In the genomic region with DNA sequence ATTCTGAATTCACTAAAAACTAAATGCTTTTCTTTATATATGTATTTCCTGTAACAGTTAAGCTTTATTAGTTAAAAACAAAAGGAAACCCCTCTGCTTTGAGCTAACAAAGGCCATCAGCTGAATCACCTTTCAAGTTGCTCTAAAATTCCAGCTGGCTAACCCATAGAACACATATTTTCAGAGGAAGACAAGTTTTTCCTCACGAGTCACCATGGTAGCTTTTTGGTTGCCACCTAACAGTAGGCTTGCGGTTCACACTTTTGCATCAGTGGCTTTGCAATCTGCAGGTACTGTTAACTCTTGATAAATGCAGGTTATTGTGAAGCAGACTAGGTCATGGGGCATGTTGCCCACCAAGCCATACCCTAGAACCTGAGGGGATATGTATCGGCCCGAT, we compare ENCODE assay signal across 21 cellular contexts. TPM values are rescaled to one million over a fixed set of nuclear protein-coding genes. Genes with fewer than 3 reads are reported as not detected.
A peak's percentile ranks its signal among the peaks of the same experiment; 100 is the strongest.
DNase-seq lines count a peak whose midpoint lies in the region; TF ChIP-seq lines count a peak whose summit lies in the region.
"Had no signal": no experiment of that assay in that cellular context is flagged by ENCODE, and none has a peak within 500 bp of the region (broad histone marks: within the 10 kb centered on the region; RNA-seq: fewer than 3 reads in every experiment).

No MANE protein-coding gene starts in this region.

- peak overlapping the region; percentile 40; the same call in 1 of the 2 replicates for H2AFZ ChIP-seq in Loucy (ENCODE audit: low read length)

- no peaks in the 10 kb centered on the region for H3K9me2 ChIP-seq in Loucy (replicated peaks; ENCODE audit: low read depth, low read length)

- TF ChIP-seq EP300 in suprapubic skin (IDR thresholded peaks at IDR 0.05), result no peak

- no peaks in the 10 kb centered on the region for H4K20me1 ChIP-seq in Loucy (ENCODE audit: insufficient read depth, low read length, poor library complexity, severe bottlenecking)

- H3K27me3 ChIP-seq in Loucy (ENCODE audit: insufficient read depth, low read length, poor library complexity, severe bottlenecking) (no peaks in the 10 kb centered on the region), suprapubic skin (no peaks in the 10 kb centered on the region)
- H3K27me3 ChIP-seq: BE2C had no signal

- H3K9ac ChIP-seq in Loucy (ENCODE audit: low read depth, low read length, poor library complexity, severe bottlenecking), result no peak overlapping the region
- H3K9ac ChIP-seq: KMS-11 had no signal

- H3K79me2 ChIP-seq in Loucy (ENCODE audit: insufficient read depth, low read length), result no peaks in the 10 kb centered on the region

- H3K4me3 ChIP-seq in Loucy (ENCODE audit: low read length, poor library complexity, severe bottlenecking) (no peak overlapping the region), fibroblast of the aortic adventitia (ENCODE audit: low read depth, low read length) (no peak overlapping the region), suprapubic skin (no peak overlapping the region)
- H3K4me3 ChIP-seq: GM12878, SK-N-MC had no signal

- TF ChIP-seq CTCF in Loucy (conservative IDR thresholded peaks at IDR 0.05; ENCODE audit: low read length) (no peak), fibroblast of the aortic adventitia (IDR thresholded peaks at IDR 0.05; ENCODE audit: insufficient read depth, low read length) (no peak), suprapubic skin (IDR thresholded peaks at IDR 0.05) (no peak)

- peak; percentile 10 for DNase-seq in EH (ENCODE audit: low read depth)
- DNase-seq in fibroblast of the aortic adventitia (ENCODE audit: low read depth), result peak; percentile 2
- peak; percentile 19 for DNase-seq in renal cortical epithelial cell (ENCODE audit: low read depth)
- no peak for DNase-seq in suprapubic skin (ENCODE audit: low spot score in 2 of 2)
- DNase-seq in activated CD8-positive, alpha-beta memory T cell treated with anti-CD3 and anti-CD28 coated beads for 24 hours, result no peak
- no peak for DNase-seq in COR-L47 (lab: John Stamatoyannopoulos, UW)
- DNase-seq: BE2C; CD4-positive, alpha-beta memory T cell; DMS79; MM.1S; NCI-H1105; NCI-H1694 treated with DMSO at 0.1 percent for 48 hours; NCI-H2107; NCI-H226; NCI-H524 treated with DMSO at 0.1 percent for 48 hours; Right ventricle myocardium superior had no signal

- H3K9me3 ChIP-seq in Loucy (ENCODE audit: insufficient read depth, low read depth, low read length) (no peaks in the 10 kb centered on the region), suprapubic skin (no peaks in the 10 kb centered on the region)
- H3K9me3 ChIP-seq: BE2C had no signal

- no peak for TF ChIP-seq POLR2A in suprapubic skin (IDR thresholded peaks at IDR 0.05)

- WGBS in suprapubic skin, result 100% methylated on average over 4 of the region's 4 CpGs

- H3K4me2 ChIP-seq in Loucy (ENCODE audit: low read depth, low read length, poor library complexity, severe bottlenecking), result no peak overlapping the region
- H3K4me2 ChIP-seq: KMS-11 had no signal

- H3F3A ChIP-seq in Loucy (ENCODE audit: low read depth), result no peaks in the 10 kb centered on the region

- H3K4me1 ChIP-seq in Loucy (ENCODE audit: insufficient read depth, low read length, poor library complexity, severe bottlenecking), result no peaks in the 10 kb centered on the region
- H3K4me1 ChIP-seq in suprapubic skin, result no peaks in the 10 kb centered on the region
- H3K4me1 ChIP-seq: BE2C had no signal

- H3K36me3 ChIP-seq in Loucy (ENCODE audit: insufficient read depth, low read length), result no peaks in the 10 kb centered on the region
- no peaks in the 10 kb centered on the region for H3K36me3 ChIP-seq in suprapubic skin
- H3K36me3 ChIP-seq: BE2C had no signal

- H3K27ac ChIP-seq in suprapubic skin, result no peak overlapping the region
- H3K27ac ChIP-seq: KMS-11, SK-N-MC had no signal

RNA-seq across cellular contexts. Expression of a gene that starts 57.6 kb away (rescaled TPM):
- total RNA-seq in fibroblast of the aortic adventitia (ENCODE audit: low replicate concordance) (0.27 and 2.5 TPM in 2 replicates), renal cortical epithelial cell (1.6 and 6.8 TPM in 2 replicates), suprapubic skin (10 to 100 TPM; 41.3 to 64.8 (median 51.6) TPM)
- total RNA-seq: CD4-positive, alpha-beta memory T cell; GM12878; HepG2 had no signal

Comparison
In these comparisons a context has a peak if more than half of its experiments do, and no peak if none do; other contexts are left out.
1. DNase-seq: peak in EH (single experiment), fibroblast of the aortic adventitia (single experiment) and renal cortical epithelial cell (single experiment); none in suprapubic skin (0 of 2), activated CD8-positive, alpha-beta memory T cell treated with anti-CD3 and anti-CD28 coated beads for 24 hours (single experiment) and COR-L47 (single experiment).